8 cellular contexts compared by ENCODE assay signal in genomic region chr12:50167026-50167742, GRCh38. TPM values are rescaled to one million over a fixed set of nuclear protein-coding genes. Genes with fewer than 3 reads are reported as not detected.
DNase-seq lines count a peak whose midpoint lies in the region; TF ChIP-seq lines count a peak whose summit lies in the region.

Gene CERS5 (minus strand): TSS chr12:50167369. CDS start chr12:50167297, 72 bp downstream.

- H2BK15ac ChIP-seq in neuronal stem cell (ENCODE audit: low read length), result peak within 1 kb of the TSS; percentile 77

- WGBS in neuronal stem cell (ENCODE audit: extremely low coverage in 2 of 2, insufficient read length in 2 of 2, insufficient replicate concordance in 1 of 2), 2 donors, result no CpG with 5 or more reads among the region's 68 CpGs

- H3K4me2 ChIP-seq in neuronal stem cell (ENCODE audit: insufficient read depth, low read length, poor library complexity, severe bottlenecking), result peak within 1 kb of the TSS; percentile 58

- CTCF ChIA-PET in HEK293T (lab: Yijun Ruan, JAX), result interaction anchor here (0.6 to 1.8 kb wide), 5 partner anchors 8 to 553 kb away, joined by 3 to 16 read pairs (median 3); partner anchors contain the start of gene COX14

- TF ChIP-seq CTCF in subcutaneous adipose tissue (IDR thresholded peaks at IDR 0.05; ENCODE audit: low read depth), result no peak

- H3K36me3 ChIP-seq in neuronal stem cell (replicated peaks in 1 of 2; ENCODE audit: control insufficient read depth in 2 of 2, insufficient read depth in 2 of 2, low read length in 2 of 2), result peaks cover 0 to 11% of the 10 kb centered on the region in 2 donors

- H2AFZ ChIP-seq in neuronal stem cell (ENCODE audit: low read length), result peak within 1 kb of the TSS; percentile 99

- no peak within 1 kb of the TSS for H3K4ac ChIP-seq in neuronal stem cell (ENCODE audit: low read length)

- peak within 1 kb of the TSS; percentile 98 for H3K18ac ChIP-seq in neuronal stem cell (ENCODE audit: low read length)

- peak within 1 kb of the TSS; percentile 46 for H2BK12ac ChIP-seq in neuronal stem cell (ENCODE audit: low read length)

- H3K79me1 ChIP-seq in neuronal stem cell (ENCODE audit: low read depth, low read length), result no peaks in the 10 kb centered on the region

- peak within 1 kb of the TSS; percentile 98 for H3K27ac ChIP-seq in neuronal stem cell (replicated peaks; ENCODE audit: low read length)

- in situ Hi-C loops in SK-MEL-5 (cut with HindIII; ENCODE audit: low pct_unique_long_range_greater_than_20kb, low sequenced_read_pairs), result no loop called here

- no peak within 1 kb of the TSS for H4K91ac ChIP-seq in neuronal stem cell (ENCODE audit: low read depth, low read length, poor library complexity)

- peak within 1 kb of the TSS; percentile 97 for H2BK5ac ChIP-seq in neuronal stem cell (ENCODE audit: low read length)

- no peaks in the 10 kb centered on the region for H3K27me3 ChIP-seq in neuronal stem cell (ENCODE audit: control insufficient read depth in 3 of 3, insufficient read depth in 3 of 3, low read depth in 1 of 3, low read length in 3 of 3)

- H2BK120ac ChIP-seq in neuronal stem cell (ENCODE audit: low read depth, low read length), result no peak within 1 kb of the TSS

- peak within 1 kb of the TSS; percentile 57 for H3K23ac ChIP-seq in neuronal stem cell (ENCODE audit: low read depth, low read length, poor library complexity)

- no peak within 1 kb of the TSS for H4K8ac ChIP-seq in neuronal stem cell (ENCODE audit: low read depth, low read length)

- DNase-seq in GF-D8 (lab: John Stamatoyannopoulos, UW) (peak; percentile 94), HEK293T (ENCODE audit: extremely low spot score) (peak; percentile 96), MV-4-11 (lab: John Stamatoyannopoulos, UW) (peak; percentile 97), SK-MEL-5 (ENCODE audit: low read depth, low spot score) (peak; percentile 98), foreskin melanocyte (peak; percentile 98), neuronal stem cell (ENCODE audit: low spot score) (peak; percentile 98)
- peak; percentile 99 for DNase-seq in activated naive CD4-positive, alpha-beta T cell treated with Interleukin-2 at 50 U/mL for 16 hours

- no peak within 1 kb of the TSS for H2AK5ac ChIP-seq in neuronal stem cell (ENCODE audit: low read depth, low read length)

- peaks cover 0 to 15% of the 10 kb centered on the region in 2 donors for H3K9me3 ChIP-seq in neuronal stem cell (replicated peaks in 1 of 2; ENCODE audit: control insufficient read depth in 2 of 2, insufficient read depth in 1 of 2, low read depth in 1 of 2, low read length in 2 of 2)

- POLR2A ChIA-PET in HEK293T (lab: Yijun Ruan, JAX), result interaction anchor here (0.6 to 2.7 kb wide), 25 partner anchors 9 to 324 kb away, joined by 3 to 56 read pairs (median 4); partner anchors contain the start of genes BCDIN3D, COX14, GPD1 and SMARCD1

- peak within 1 kb of the TSS; percentile 87 for H3K14ac ChIP-seq in neuronal stem cell (ENCODE audit: low read length)

- peak within 1 kb of the TSS; percentile 86 to 95 for H3K4me3 ChIP-seq in neuronal stem cell (ENCODE audit: low read length in 2 of 2)

- H3K9ac ChIP-seq in neuronal stem cell (ENCODE audit: low read depth, low read length, poor library complexity), result peak within 1 kb of the TSS; percentile 65

- H3K4me1 ChIP-seq in neuronal stem cell (ENCODE audit: control insufficient read depth in 2 of 2, insufficient read depth in 1 of 2, low read depth in 1 of 2, low read length in 2 of 2), result no peaks in the 10 kb centered on the region

TF ChIP-seq in HEK293T, 16 proteins besides CTCF, POLR2A, EP300 and RAD21:
- peak; percentile 97 for TF ChIP-seq HDGF (IDR thresholded peaks at IDR 0.05; ENCODE audit: borderline replicate concordance)
- no peak for TF ChIP-seq ZNF384 (IDR thresholded peaks at IDR 0.05)

RNA-seq across cellular contexts. Expression of gene CERS5, which starts in this region (rescaled TPM):
- 15.2 and 29.0 TPM in 2 replicates for total RNA-seq in SK-MEL-5 (2014; rRNA removed; shearing (Covaris generic))
- 25.2 and 41.6 TPM in 2 replicates for polyA plus RNA-seq in SK-MEL-5 (2015; cell fraction: cytosol; rRNA removed)
- polyA plus RNA-seq in SK-MEL-5 (2015; cell fraction: nucleus; rRNA removed), result 50.6 and 79.4 TPM in 2 replicates
- 40.1 TPM for polyA plus RNA-seq in neuronal stem cell (2013, experiment 1 of 2)
- polyA plus RNA-seq in neuronal stem cell (2013, experiment 2 of 2), result 38.0 TPM
- 10 to 100 TPM; 20.9 to 33.7 (median 27.0) TPM for total RNA-seq in subcutaneous adipose tissue

Comparison
In these comparisons a context has a peak if more than half of its experiments do, and no peak if none do; other contexts are left out.
1. Peak in every context shown above with its lines: DNase-seq, H3K4me3 ChIP-seq and H3K27ac ChIP-seq.